In the genomic region with DNA sequence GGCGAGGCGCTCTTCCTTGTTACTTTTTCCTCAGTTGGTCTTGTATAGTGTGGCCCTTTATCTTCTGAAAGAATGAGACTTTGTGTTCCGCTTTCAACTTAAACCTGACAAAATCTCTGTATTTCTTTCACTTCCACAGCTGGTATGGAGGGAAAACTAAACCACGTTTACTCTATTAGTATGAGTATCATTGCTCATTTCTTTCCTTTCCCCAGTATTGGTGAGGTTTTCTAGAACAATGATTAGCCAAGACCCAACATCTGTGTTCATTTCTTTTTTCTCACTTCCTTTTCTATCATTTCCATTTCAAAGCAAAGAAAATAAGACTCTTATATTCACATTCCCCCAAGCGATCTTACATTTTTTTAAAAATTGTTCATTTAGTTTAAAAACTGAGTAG, we compare ENCODE assay signal across 13 cellular contexts.
A peak's percentile ranks its signal among the peaks of the same experiment; 100 is the strongest.
DNase-seq lines count a peak whose midpoint lies in the region; ATAC-seq and TF ChIP-seq lines count a peak whose summit lies in the region.
"Had no signal": no experiment of that assay in that cellular context is flagged by ENCODE, and none has a peak within 500 bp of the region (broad histone marks: within the 10 kb centered on the region; RNA-seq: fewer than 3 reads in every experiment).

No MANE protein-coding gene starts in this region.

- ATAC-seq in GM19324 (IDR thresholded peaks at IDR 0.05; ENCODE audit: low FRiP score, unreplicated experiment) = peak; percentile 80
- ATAC-seq in GM21825 (IDR thresholded peaks at IDR 0.05; ENCODE audit: unreplicated experiment) = peak; percentile 96
- ATAC-seq in HG03159 (IDR thresholded peaks at IDR 0.05; ENCODE audit: unreplicated experiment) = peak; percentile 95
- ATAC-seq: HCT116 had no signal

- peaks cover 5% of the 10 kb centered on the region for H3K27me3 ChIP-seq in adrenal gland
- H3K27me3 ChIP-seq: esophagus muscularis mucosa, neural progenitor cell had no signal

- no peak for DNase-seq in NCI-H446 treated with DMSO at 0.1 percent for 48 hours (lab: John Stamatoyannopoulos, UW)
- DNase-seq in NCI-H1105 (lab: John Stamatoyannopoulos, UW) = no peak
- DNase-seq in DMS 273 treated with DMSO at 0.1 percent for 48 hours (lab: John Stamatoyannopoulos, UW) = no peak
- DNase-seq in adrenal gland = no peak
- DNase-seq: CD4-positive, alpha-beta memory T cell; NCI-H1417 treated with DMSO at 0.1 percent for 48 hours had no signal

- peaks cover 0 to 3% of the 10 kb centered on the region in 2 donors for H3K4me1 ChIP-seq in adrenal gland (replicated peaks in 1 of 2)

- no peaks in the 10 kb centered on the region for H3K36me3 ChIP-seq in adrenal gland (replicated peaks in 1 of 2)
- H3K36me3 ChIP-seq: esophagus muscularis mucosa, neural progenitor cell, thoracic aorta had no signal

- 72 to 88% (median 75%) methylated on average over 5 of the region's 5 CpGs for WGBS in adrenal gland, 4 donors

- no peak overlapping the region for H3K27ac ChIP-seq in adrenal gland
- H3K27ac ChIP-seq: esophagus muscularis mucosa, neural progenitor cell, thoracic aorta had no signal

- no peak for TF ChIP-seq POLR2A in adrenal gland (IDR thresholded peaks at IDR 0.05)

- no peaks in the 10 kb centered on the region for H3K9me3 ChIP-seq in adrenal gland (replicated peaks in 1 of 3)
- H3K9me3 ChIP-seq: esophagus muscularis mucosa, thoracic aorta had no signal

- H3K4me3 ChIP-seq in adrenal gland = no peak overlapping the region
- H3K4me3 ChIP-seq: esophagus muscularis mucosa, neural progenitor cell, thoracic aorta had no signal

- no peak for TF ChIP-seq CTCF in adrenal gland (IDR thresholded peaks at IDR 0.05)

- intact Hi-C loops in adrenal gland (cut with DNase I) = no loop called here
